ENCODE assay signal across 12 cellular contexts in genomic region chr16:10817963-10818941, GRCh38. TPM values are rescaled to one million over a fixed set of nuclear protein-coding genes. Genes with fewer than 3 reads are reported as not detected.
DNase-seq lines count a peak whose midpoint lies in the region; ATAC-seq and TF ChIP-seq lines count a peak whose summit lies in the region.
"Had no signal": no experiment of that assay in that cellular context is flagged by ENCODE, and none has a peak within 500 bp of the region (broad histone marks: within the 10 kb centered on the region; RNA-seq: fewer than 3 reads in every experiment).

Gene TVP23A (minus strand): TSS chr16:10818794. CDS start chr16:10818493, 301 bp downstream.

- peak in 1 of 2 donors; percentile 13 for ATAC-seq in naive B cell (ENCODE audit: low read depth in 2 of 2)
- no peak for ATAC-seq in HG02970 (IDR thresholded peaks at IDR 0.05; ENCODE audit: low FRiP score, unreplicated experiment)
- no peak for ATAC-seq in HG02763 (IDR thresholded peaks at IDR 0.05; ENCODE audit: unreplicated experiment)

- H3K27ac Mint-ChIP-seq in glutamatergic neuron (ENCODE audit: unreplicated experiment) (peak within 1 kb of the TSS; percentile 48), naive B cell (peak within 1 kb of the TSS in 1 of 6 donors; percentile 56), type B pancreatic cell (peak within 1 kb of the TSS; percentile 9)

- H3K27me3 Mint-ChIP-seq in glutamatergic neuron (ENCODE audit: unreplicated experiment) (no peaks in the 10 kb centered on the region), naive B cell (peaks cover 0 to 8% (median 7%) of the 10 kb centered on the region in 3 donors), type B pancreatic cell (peaks cover 6% of the 10 kb centered on the region)

- no peaks in the 10 kb centered on the region for H3K9me3 Mint-ChIP-seq in glutamatergic neuron (ENCODE audit: unreplicated experiment)
- no peaks in the 10 kb centered on the region for H3K9me3 Mint-ChIP-seq in naive B cell
- no peaks in the 10 kb centered on the region for H3K9me3 Mint-ChIP-seq in type B pancreatic cell

- H3K4me3 Mint-ChIP-seq in glutamatergic neuron (ENCODE audit: unreplicated experiment) (peak within 1 kb of the TSS; percentile 81), naive B cell (peak within 1 kb of the TSS in 6 of 8 donors; percentile 3 to 63 (median 22)), type B pancreatic cell (peak within 1 kb of the TSS; percentile 80)

- H3K27ac ChIP-seq in angular gyrus (ENCODE audit: low read depth, low read length): peak within 1 kb of the TSS; percentile 55
- H3K27ac ChIP-seq: KMS-11, SJCRH30 had no signal

- H3K4me1 Mint-ChIP-seq in glutamatergic neuron (ENCODE audit: low read depth, unreplicated experiment): no peaks in the 10 kb centered on the region
- H3K4me1 Mint-ChIP-seq in naive B cell: peaks cover 25 to 34% (median 25%) of the 10 kb centered on the region in 3 donors
- H3K4me1 Mint-ChIP-seq in type B pancreatic cell (ENCODE audit: unreplicated experiment): peaks cover 5% of the 10 kb centered on the region

- DNase-seq in glutamatergic neuron (peak; percentile 67), naive B cell (no peak), type B pancreatic cell (ENCODE audit: extremely low spot score, unreplicated experiment) (no peak), Kasumi-1 (lab: John Stamatoyannopoulos, UW) (no peak), KG1 (lab: John Stamatoyannopoulos, UW) (no peak)
- DNase-seq: activated CD4-positive, CD25-positive, alpha-beta regulatory T cell treated with anti-CD3 and anti-CD28 coated beads, Interleukin-2, amount 50 U/mL, for 72 hours; activated naive CD4-positive, alpha-beta T cell treated with anti-CD3 and anti-CD28 coated beads, Interleukin-2, amount 50 U/mL, for 16 hours; SJCRH30 had no signal

- no peak for TF ChIP-seq CTCF in glutamatergic neuron (IDR thresholded peaks at IDR 0.05; ENCODE audit: partially characterized antibody, unreplicated experiment)
- TF ChIP-seq CTCF in type B pancreatic cell (conservative IDR thresholded peaks at IDR 0.05): peak; percentile 31

- H3K36me3 Mint-ChIP-seq in glutamatergic neuron (ENCODE audit: unreplicated experiment) (no peaks in the 10 kb centered on the region), naive B cell (no peaks in the 10 kb centered on the region), type B pancreatic cell (no peaks in the 10 kb centered on the region)

RNA-seq across cellular contexts. Expression of gene TVP23A, which starts in this region (rescaled TPM):
- total RNA-seq in glutamatergic neuron (ENCODE audit: unreplicated experiment) (8.4 TPM), type B pancreatic cell (ENCODE audit: low replicate concordance) (0.62 and 2.5 TPM in 2 replicates)
- polyA plus RNA-seq in naive B cell (ENCODE audit: low read depth in 6 of 6): under 1 TPM in 5 of 6 donors, not detected in 1; 0.27 to 0.82 (median 0.36) TPM
- total RNA-seq: SJCRH30 had no signal

Comparison
In these comparisons a context has a peak if more than half of its experiments do, and no peak if none do; other contexts are left out.
1. H3K4me3 Mint-ChIP-seq: peak in every context shown above with its lines; median percentile 81 in glutamatergic neuron; 80 in type B pancreatic cell; 22 in naive B cell.